In genomic region chr11:45541693-45542434, GRCh38 we compare ENCODE assay signal across 17 cellular contexts.
"Had no signal": no experiment of that assay in that cellular context is flagged by ENCODE, and none has a peak within 500 bp of the region (broad histone marks: within the 10 kb centered on the region; RNA-seq: fewer than 3 reads in every experiment).

No MANE protein-coding gene starts in this region.

- H3K27me3 ChIP-seq: foreskin keratinocyte, ovary, upper lobe of left lung, uterus had no signal

- H3K36me3 ChIP-seq: heart left ventricle, ovary, suprapubic skin, tibial artery, upper lobe of left lung, uterus had no signal

- H3K4me3 Mint-ChIP-seq: dendritic cell treated with granulocyte-macrophage colony-stimulating factor and Interleukin-4, amounts not matched to agents 40 ng/mL and 50 ng/mL, for 4 days; naive B cell; nephron had no signal

- H3K4me3 ChIP-seq: heart left ventricle, ovary, suprapubic skin, tibial artery, upper lobe of left lung, uterus had no signal

- H3K4me1 ChIP-seq: foreskin keratinocyte, heart left ventricle, suprapubic skin, tibial artery, upper lobe of left lung, uterus had no signal

- H3K27ac Mint-ChIP-seq: dendritic cell treated with granulocyte-macrophage colony-stimulating factor and Interleukin-4, amounts not matched to agents 40 ng/mL and 50 ng/mL, for 4 days; naive B cell; nephron had no signal

- H3K4me1 Mint-ChIP-seq: naive B cell, nephron had no signal

- H3K9me3 Mint-ChIP-seq: dendritic cell treated with granulocyte-macrophage colony-stimulating factor and Interleukin-4, amounts not matched to agents 40 ng/mL and 50 ng/mL, for 4 days; nephron had no signal

- H3K9me3 ChIP-seq: heart left ventricle, ovary, suprapubic skin, tibial artery, upper lobe of left lung, uterus had no signal

- DNase-seq: erythroblast; foreskin keratinocyte; heart left ventricle; kidney glomerular epithelial cell; mesendoderm; naive B cell; ovary; right cardiac atrium; small intestine; stimulated activated CD4-positive, alpha-beta T cell treated with anti-CD3 and anti-CD28 coated beads, Interleukin-2, amount 100 ng/mL, for 48 hours; stimulated activated naive CD4-positive, alpha-beta T cell treated with Interleukin-2 at 50 U/mL for 16 hours; tibial artery; upper lobe of left lung; uterus had no signal

- H3K27ac ChIP-seq: foreskin keratinocyte, heart left ventricle, ovary, suprapubic skin, tibial artery, upper lobe of left lung, uterus had no signal
